Comparison of ENCODE assay signal across 30 cellular contexts in the genomic region with DNA sequence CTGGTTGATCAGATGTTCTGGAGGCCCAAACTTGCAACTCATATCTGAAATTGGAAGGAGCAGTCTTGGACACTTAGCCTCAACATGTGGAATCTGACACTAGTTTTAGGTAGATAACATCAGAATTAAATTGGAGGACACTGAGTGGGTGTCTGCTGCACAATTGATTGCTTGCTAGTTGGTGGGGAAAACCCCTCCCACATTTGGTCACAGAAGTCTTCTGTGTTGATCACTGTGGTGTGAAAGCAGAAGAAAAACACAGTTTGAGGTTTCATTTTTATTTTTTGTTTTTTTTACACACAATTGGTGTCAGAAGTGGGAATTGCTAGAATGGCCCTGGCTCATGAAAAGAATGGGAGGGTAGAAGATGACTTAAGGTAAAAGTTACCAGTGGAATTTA.
"Had no signal": no experiment of that assay in that cellular context is flagged by ENCODE, and none has a peak within 500 bp of the region (broad histone marks: within the 10 kb centered on the region; RNA-seq: fewer than 3 reads in every experiment).

No MANE protein-coding gene starts in this region.

- H3K27me3 ChIP-seq: adrenal gland, body of pancreas, esophagus squamous epithelium had no signal

- H3K4me3 ChIP-seq: adrenal gland, body of pancreas, esophagus squamous epithelium, gastroesophageal sphincter had no signal

- H3K36me3 ChIP-seq: adrenal gland, esophagus squamous epithelium, gastroesophageal sphincter had no signal

- H3K4me1 Mint-ChIP-seq: activated naive CD4-positive, alpha-beta T cell treated with anti-CD3 and anti-CD28 coated beads, Interleukin-2, amount 50 U/mL, for 24 hours; activated naive CD8-positive, alpha-beta T cell treated with anti-CD3 and anti-CD28 coated beads for 36 hours; T-helper 17 cell had no signal

- H3K4me3 Mint-ChIP-seq: activated CD4-positive, alpha-beta memory T cell treated with anti-CD3 and anti-CD28 coated beads for 36 hours; activated CD4-positive, alpha-beta T cell treated with anti-CD3 and anti-CD28 coated beads for 36 hours; activated CD4-positive, alpha-beta T cell treated with anti-CD3 and anti-CD28 coated beads, Interleukin-2, amount 10 ng/mL, durations not matched to agents 24 days and 14 days; activated naive CD4-positive, alpha-beta T cell treated with anti-CD3 and anti-CD28 coated beads for 36 hours; activated naive CD4-positive, alpha-beta T cell treated with anti-CD3 and anti-CD28 coated beads, Interleukin-2, amount 50 U/mL, for 24 hours; activated naive CD8-positive, alpha-beta T cell treated with anti-CD3 and anti-CD28 coated beads for 36 hours; activated naive CD8-positive, alpha-beta T cell treated with anti-CD3 and anti-CD28 coated beads, Interleukin-2, amount 50 U/mL, for 24 hours; activated T-cell treated with anti-CD3 and anti-CD28 coated beads, Interleukin-2, amount 50 U/mL, for 4 hours; effector memory CD8-positive, alpha-beta T cell; T-helper 17 cell; T-helper 2 cell treated with Interferon-gamma antibody and Interleukin-4, amounts not matched to agents 5 μg/mL and 100 μg/mL, for 36 hours had no signal

- H3K27ac ChIP-seq: adrenal gland, body of pancreas, epithelial cell of prostate, esophagus squamous epithelium, gastroesophageal sphincter had no signal

- H3K27ac Mint-ChIP-seq: activated CD4-positive, alpha-beta memory T cell treated with anti-CD3 and anti-CD28 coated beads for 36 hours; activated CD4-positive, alpha-beta T cell treated with anti-CD3 and anti-CD28 coated beads for 36 hours; activated CD4-positive, alpha-beta T cell treated with anti-CD3 and anti-CD28 coated beads, Interleukin-2, amount 10 ng/mL, durations not matched to agents 24 days and 14 days; activated naive CD4-positive, alpha-beta T cell treated with anti-CD3 and anti-CD28 coated beads, Interleukin-2, amount 50 U/mL, for 24 hours; activated naive CD8-positive, alpha-beta T cell treated with anti-CD3 and anti-CD28 coated beads for 36 hours; activated naive CD8-positive, alpha-beta T cell treated with anti-CD3 and anti-CD28 coated beads, Interleukin-2, amount 50 U/mL, for 24 hours; activated T-helper 2 cell treated with anti-CD3 and anti-CD28 coated beads, Interferon-gamma antibody, Interleukin-2, Interleukin-4, amounts not matched to agents 10 μg/mL and 5 μg/mL and 100 μg/mL, durations not matched to agents 14 hours and 24 hours and 36 hours; effector memory CD8-positive, alpha-beta T cell; T-helper 17 cell; T-helper 2 cell treated with Interferon-gamma antibody and Interleukin-4, amounts not matched to agents 5 μg/mL and 100 μg/mL, for 36 hours had no signal

- H3K9me3 ChIP-seq: body of pancreas had no signal

- H3K4me1 ChIP-seq: adrenal gland, body of pancreas, esophagus squamous epithelium, gastroesophageal sphincter had no signal

- H3K9me3 Mint-ChIP-seq: effector memory CD8-positive, alpha-beta T cell had no signal

- DNase-seq: activated CD4-positive, alpha-beta memory T cell treated with anti-CD3 and anti-CD28 coated beads for 36 hours; activated CD4-positive, alpha-beta T cell treated with anti-CD3 and anti-CD28 coated beads for 36 hours; activated CD4-positive, alpha-beta T cell treated with anti-CD3 and anti-CD28 coated beads, Interleukin-2, amount 10 ng/mL, durations not matched to agents 24 days and 14 days; activated CD4-positive, CD25-positive, alpha-beta regulatory T cell; activated CD4-positive, CD25-positive, alpha-beta regulatory T cell treated with anti-CD3 and anti-CD28 coated beads, Interleukin-2, amount 50 U/mL, for 72 hours; activated CD8-positive, alpha-beta memory T cell treated with anti-CD3 and anti-CD28 coated beads for 24 hours; activated effector memory CD4-positive, alpha-beta T cell treated with anti-CD3 and anti-CD28 coated beads, Interleukin-2, amount 50 U/mL, for 16 hours; activated naive CD4-positive, alpha-beta T cell treated with anti-CD3 and anti-CD28 coated beads for 36 hours; activated naive CD8-positive, alpha-beta T cell treated with anti-CD3 and anti-CD28 coated beads for 36 hours; activated naive CD8-positive, alpha-beta T cell treated with anti-CD3 and anti-CD28 coated beads, Interleukin-2, amount 50 U/mL, for 24 hours; activated T-cell treated with anti-CD3 and anti-CD28 coated beads, Interleukin-2, amount 50 U/mL, for 4 hours; adrenal gland; amygdala; aorta; body of pancreas; caudate nucleus; cortex of kidney; dermis blood vessel endothelial cell; effector CD4-positive, alpha-beta T cell; effector memory CD8-positive, alpha-beta T cell; esophagus squamous epithelium; foreskin melanocyte; T-helper 1 cell; T-helper 17 cell; T1000 had no signal

- ATAC-seq: activated CD4-positive, alpha-beta T cell treated with anti-CD3 and anti-CD28 coated beads for 36 hours; activated naive CD8-positive, alpha-beta T cell treated with anti-CD3 and anti-CD28 coated beads, Interleukin-2, amount 50 U/mL, for 24 hours; body of pancreas; effector memory CD8-positive, alpha-beta T cell; gastroesophageal sphincter; T-helper 17 cell had no signal

- H3K36me3 Mint-ChIP-seq: activated CD4-positive, alpha-beta memory T cell treated with anti-CD3 and anti-CD28 coated beads for 36 hours; activated naive CD4-positive, alpha-beta T cell treated with anti-CD3 and anti-CD28 coated beads, Interleukin-2, amount 50 U/mL, for 24 hours; activated naive CD8-positive, alpha-beta T cell treated with anti-CD3 and anti-CD28 coated beads for 36 hours had no signal
